In genomic region chr18:54129448-54130134, GRCh38 we compare ENCODE assay signal across 12 cellular contexts.
A peak's percentile ranks its signal among the peaks of the same experiment; 100 is the strongest.
DNase-seq lines count a peak whose midpoint lies in the region; ATAC-seq and TF ChIP-seq lines count a peak whose summit lies in the region.
"Had no signal": no experiment of that assay in that cellular context is flagged by ENCODE, and none has a peak within 500 bp of the region (broad histone marks: within the 10 kb centered on the region; RNA-seq: fewer than 3 reads in every experiment).

No MANE protein-coding gene starts in this region.

- no peaks in the 10 kb centered on the region for H3K79me2 ChIP-seq in PC-3 (ENCODE audit: low read length)

- BruUV-seq in PC-3 (replicated peaks; lab: Mats Ljungman, UMichigan): no TSS peak

- H4K20me1 ChIP-seq in PC-3 (ENCODE audit: low read length): no peaks in the 10 kb centered on the region

- no peaks in the 10 kb centered on the region for H3K36me3 ChIP-seq in PC-3 (ENCODE audit: low read depth, low read length)
- H3K36me3 ChIP-seq: colonic mucosa had no signal

- H3K27me3 ChIP-seq in PC-3 (ENCODE audit: low read length): no peaks in the 10 kb centered on the region
- H3K27me3 ChIP-seq: colonic mucosa had no signal

- no peak overlapping the region for H2AFZ ChIP-seq in PC-3 (ENCODE audit: low read length)

- H3K27ac Mint-ChIP-seq in activated CD4-positive, alpha-beta T cell treated with anti-CD3 and anti-CD28 coated beads, Interleukin-2, amount 10 ng/mL, durations not matched to agents 24 days and 14 days: peak overlapping the region; percentile 55
- peak overlapping the region; percentile 36 for H3K27ac Mint-ChIP-seq in memory B cell

- ATAC-seq in GM19455 (IDR thresholded peaks at IDR 0.05; ENCODE audit: unreplicated experiment): peak; percentile 93
- peak; percentile 61 for ATAC-seq in HG02981 (IDR thresholded peaks at IDR 0.05; ENCODE audit: unreplicated experiment)
- no peak for ATAC-seq in memory B cell (ENCODE audit: low read depth)
- ATAC-seq in PC-3: no peak

- H3F3A ChIP-seq in PC-3 (ENCODE audit: low read length, unreplicated experiment): no peaks in the 10 kb centered on the region

- H3K9me3 ChIP-seq in PC-3 (ENCODE audit: low read length): no peaks in the 10 kb centered on the region
- H3K9me3 ChIP-seq: colonic mucosa had no signal

- intact Hi-C loops in activated CD4-positive, alpha-beta T cell treated with anti-CD3 and anti-CD28 coated beads, Interleukin-2, amount 10 ng/mL, durations not matched to agents 24 days and 14 days (cut with micrococcal nuclease): loop anchor here (2.0 kb wide), 1 partner anchor 19 kb away; no protein-coding TSS in a partner anchor
- intact Hi-C loops in PC-3 (cut with micrococcal nuclease): loop anchor here (2.0 to 5.0 kb wide), 2 partner anchors 19 to 442 kb away; no protein-coding TSS in a partner anchor

- H3K4me2 ChIP-seq in PC-3 (ENCODE audit: low read length): no peak overlapping the region

- peaks cover 15% of the 10 kb centered on the region for H3K4me1 Mint-ChIP-seq in activated CD4-positive, alpha-beta T cell treated with anti-CD3 and anti-CD28 coated beads, Interleukin-2, amount 10 ng/mL, durations not matched to agents 24 days and 14 days
- peaks cover 7% of the 10 kb centered on the region for H3K4me1 Mint-ChIP-seq in memory B cell

- no peaks in the 10 kb centered on the region for H3K9me2 ChIP-seq in PC-3 (replicated peaks; ENCODE audit: low read length)

- peaks cover 11% of the 10 kb centered on the region; the same call in 1 of the 2 replicates for H3K4me1 ChIP-seq in PC-3 (ENCODE audit: insufficient read depth, low read length)
- H3K4me1 ChIP-seq: colonic mucosa had no signal

- H3K27ac ChIP-seq in PC-3 (ENCODE audit: low read length): no peak overlapping the region
- H3K27ac ChIP-seq in coronary artery: no peak overlapping the region
- H3K27ac ChIP-seq: colonic mucosa, VCaP had no signal

- CTCF ChIA-PET in PC-3 (lab: Charles Lee): interaction anchor here (0.7 kb wide), 1 partner anchor 94 kb away, joined by 3 read pairs; no protein-coding TSS in a partner anchor

- H3K36me3 Mint-ChIP-seq in activated CD4-positive, alpha-beta T cell treated with anti-CD3 and anti-CD28 coated beads, Interleukin-2, amount 10 ng/mL, durations not matched to agents 24 days and 14 days (ENCODE audit: low read depth): peaks cover 2% of the 10 kb centered on the region
- no peaks in the 10 kb centered on the region for H3K36me3 Mint-ChIP-seq in memory B cell

- H3K4me3 ChIP-seq in PC-3 (ENCODE audit: low read length): no peak overlapping the region
- H3K4me3 ChIP-seq in coronary artery: no peak overlapping the region
- H3K4me3 ChIP-seq: colonic mucosa had no signal

- H3K4me3 Mint-ChIP-seq in activated CD4-positive, alpha-beta T cell treated with anti-CD3 and anti-CD28 coated beads, Interleukin-2, amount 10 ng/mL, durations not matched to agents 24 days and 14 days: peak overlapping the region; percentile 32
- no peak overlapping the region for H3K4me3 Mint-ChIP-seq in memory B cell

- no peaks in the 10 kb centered on the region for H3K9me3 Mint-ChIP-seq in activated CD4-positive, alpha-beta T cell treated with anti-CD3 and anti-CD28 coated beads, Interleukin-2, amount 10 ng/mL, durations not matched to agents 24 days and 14 days
- H3K9me3 Mint-ChIP-seq in memory B cell: no peaks in the 10 kb centered on the region

- TF ChIP-seq CTCF in PC-3 (conservative IDR thresholded peaks at IDR 0.05; ENCODE audit: low read depth, low read length): no peak
- TF ChIP-seq CTCF in coronary artery (IDR thresholded peaks at IDR 0.05): no peak

- H3K27me3 Mint-ChIP-seq in activated CD4-positive, alpha-beta T cell treated with anti-CD3 and anti-CD28 coated beads, Interleukin-2, amount 10 ng/mL, durations not matched to agents 24 days and 14 days: no peaks in the 10 kb centered on the region
- H3K27me3 Mint-ChIP-seq in memory B cell: no peaks in the 10 kb centered on the region

- peak; percentile 57 for DNase-seq in activated CD4-positive, alpha-beta T cell treated with anti-CD3 and anti-CD28 coated beads, Interleukin-2, amount 10 ng/mL, durations not matched to agents 24 days and 14 days
- no peak for DNase-seq in activated CD4-positive, alpha-beta T cell treated with anti-CD3 and anti-CD28 coated beads, Interleukin-2, amount 50 U/mL, for 48 hours
- DNase-seq in memory B cell (ENCODE audit: low spot score in 2 of 2) (no peak), PC-3 (no peak), coronary artery (ENCODE audit: low spot score) (no peak), putamen (ENCODE audit: low spot score) (no peak)
- DNase-seq: colonic mucosa, foreskin fibroblast, kidney glomerular epithelial cell had no signal

- no peak overlapping the region for H3K9ac ChIP-seq in PC-3 (ENCODE audit: low read length)

- POLR2A ChIA-PET in PC-3 (lab: Charles Lee; ENCODE audit: unreplicated experiment): no interaction called here

Comparison
In these comparisons a context has a peak if more than half of its experiments do, and no peak if none do; other contexts are left out.
1. ATAC-seq: peak in GM19455 (single experiment) and HG02981 (single experiment); none in memory B cell (single experiment) and PC-3 (single experiment).